ENCODE assay signal across 13 cellular contexts in the genomic region with DNA sequence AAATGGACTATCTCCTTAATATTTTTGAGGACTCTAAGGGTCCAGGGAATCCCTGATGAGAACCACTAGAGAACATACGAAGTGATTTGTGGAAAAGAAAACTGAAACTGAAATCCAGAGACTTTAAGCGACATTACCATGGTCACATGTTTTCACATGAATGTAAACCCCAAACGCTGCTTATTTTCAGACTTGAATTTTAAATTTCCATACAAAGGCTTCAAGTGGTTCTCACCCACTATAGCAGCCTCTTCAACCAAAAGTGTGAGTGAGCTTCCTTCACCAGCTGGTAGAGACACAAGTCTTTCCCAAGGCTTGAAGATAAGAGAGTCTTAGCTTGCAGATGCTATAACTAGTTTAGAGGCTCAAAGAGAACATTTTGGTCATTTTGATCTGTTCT.
DNase-seq lines count a peak whose midpoint lies in the region; ATAC-seq and TF ChIP-seq lines count a peak whose summit lies in the region.
"Had no signal": no experiment of that assay in that cellular context is flagged by ENCODE, and none has a peak within 500 bp of the region (broad histone marks: within the 10 kb centered on the region; RNA-seq: fewer than 3 reads in every experiment).

No MANE protein-coding gene starts in this region.

- intact Hi-C loops in lower leg skin (cut with DNase I; ENCODE audit: low total_unique reads) = no loop called here

- H3K9ac ChIP-seq in duodenal mucosa (ENCODE audit: low read depth in 1 of 2, low read length in 2 of 2) (no peak overlapping the region), subcutaneous abdominal adipose tissue (ENCODE audit: low read length in 5 of 5) (peak overlapping the region in 1 of 5 donors; percentile 53)

- H3K27ac ChIP-seq in duodenal mucosa (ENCODE audit: low read depth, low read length) (no peak overlapping the region), subcutaneous abdominal adipose tissue (ENCODE audit: low read depth, low read length) (no peak overlapping the region)
- H3K27ac ChIP-seq: prostate gland had no signal

- H3K27me3 ChIP-seq in duodenal mucosa (ENCODE audit: control insufficient read depth in 1 of 2, insufficient read depth in 2 of 2, low read length in 2 of 2) (no peaks in the 10 kb centered on the region), subcutaneous abdominal adipose tissue (ENCODE audit: control insufficient read depth in 5 of 5, insufficient read depth in 4 of 5, low read length in 5 of 5) (no peaks in the 10 kb centered on the region)

- no peaks in the 10 kb centered on the region for H3K27me3 Mint-ChIP-seq in activated naive CD8-positive, alpha-beta T cell treated with anti-CD3 and anti-CD28 coated beads, Interleukin-2, amount 10 ng/mL, durations not matched to agents 7 days and 5 days
- no peaks in the 10 kb centered on the region for H3K27me3 Mint-ChIP-seq in activated naive CD8-positive, alpha-beta T cell treated with anti-CD3 and anti-CD28 coated beads, Interleukin-2, amount 50 U/mL, for 24 hours
- H3K27me3 Mint-ChIP-seq: stimulated activated memory B cell treated with anti-CD40 and anti-IgM and Interleukin-4, amounts not matched to agents 10 μg/mL and 1 μg/mL and 100 μg/mL, for 72 hours had no signal

- H3K4me3 ChIP-seq in duodenal mucosa (ENCODE audit: low read depth in 1 of 2, low read length in 2 of 2) (peak overlapping the region; percentile 31 to 60), subcutaneous abdominal adipose tissue (ENCODE audit: low read depth in 1 of 5, low read length in 5 of 5) (peak overlapping the region in 3 of 5 donors; percentile 29 to 37 (median 30)), lower leg skin (ENCODE audit: low read depth, poor library complexity, severe bottlenecking) (no peak overlapping the region)
- H3K4me3 ChIP-seq: prostate gland had no signal

- peaks cover 0 to 8% of the 10 kb centered on the region in 2 donors for H3K4me1 ChIP-seq in duodenal mucosa (ENCODE audit: control insufficient read depth in 1 of 2, insufficient read depth in 2 of 2, low read length in 2 of 2)
- H3K4me1 ChIP-seq in subcutaneous abdominal adipose tissue (ENCODE audit: control insufficient read depth in 5 of 5, insufficient read depth in 5 of 5, low read length in 5 of 5) = peaks cover 0 to 20% (median 13%) of the 10 kb centered on the region in 5 donors
- H3K4me1 ChIP-seq: prostate gland had no signal

- 77 to 79% methylated on average over 3 of the region's 3 CpGs for WGBS in lower leg skin, 2 donors

- POLR2A ChIA-PET in activated naive CD8-positive, alpha-beta T cell treated with anti-CD3 and anti-CD28 coated beads, Interleukin-2, amount 10 ng/mL, durations not matched to agents 7 days and 5 days (lab: Charles Lee) = no interaction called here

- no peaks in the 10 kb centered on the region for H3K9me3 Mint-ChIP-seq in activated naive CD8-positive, alpha-beta T cell treated with anti-CD3 and anti-CD28 coated beads, Interleukin-2, amount 10 ng/mL, durations not matched to agents 7 days and 5 days
- H3K9me3 Mint-ChIP-seq in activated naive CD8-positive, alpha-beta T cell treated with anti-CD3 and anti-CD28 coated beads, Interleukin-2, amount 50 U/mL, for 24 hours = no peaks in the 10 kb centered on the region
- H3K9me3 Mint-ChIP-seq: stimulated activated memory B cell treated with anti-CD40 and anti-IgM and Interleukin-4, amounts not matched to agents 10 μg/mL and 1 μg/mL and 100 μg/mL, for 72 hours had no signal

- DNase-seq in activated naive CD8-positive, alpha-beta T cell treated with anti-CD3 and anti-CD28 coated beads, Interleukin-2, amount 10 ng/mL, durations not matched to agents 7 days and 5 days = no peak
- no peak for DNase-seq in activated naive CD8-positive, alpha-beta T cell treated with anti-CD3 and anti-CD28 coated beads, Interleukin-2, amount 50 U/mL, for 24 hours
- no peak for DNase-seq in COLO829 (ENCODE audit: low spot score)
- no peak for DNase-seq in lower leg skin (ENCODE audit: low spot score in 2 of 2)
- DNase-seq in NCI-H226 = no peak
- DNase-seq: anterior cingulate cortex; NCI-H2081; stimulated activated CD4-positive, alpha-beta T cell treated with anti-CD3 and anti-CD28 coated beads, Interleukin-2, amount 100 ng/mL, for 48 hours had no signal

- peak overlapping the region; percentile 5 for H3K27ac Mint-ChIP-seq in activated naive CD8-positive, alpha-beta T cell treated with anti-CD3 and anti-CD28 coated beads, Interleukin-2, amount 10 ng/mL, durations not matched to agents 7 days and 5 days
- no peak overlapping the region for H3K27ac Mint-ChIP-seq in activated naive CD8-positive, alpha-beta T cell treated with anti-CD3 and anti-CD28 coated beads, Interleukin-2, amount 50 U/mL, for 24 hours
- H3K27ac Mint-ChIP-seq: stimulated activated memory B cell treated with anti-CD40 and anti-IgM and Interleukin-4, amounts not matched to agents 10 μg/mL and 1 μg/mL and 100 μg/mL, for 72 hours had no signal

- no peak for TF ChIP-seq CTCF in lower leg skin (IDR thresholded peaks at IDR 0.05)

- H3K36me3 ChIP-seq in duodenal mucosa (ENCODE audit: control insufficient read depth in 1 of 2, insufficient read depth in 2 of 2, low read length in 2 of 2) = no peaks in the 10 kb centered on the region
- H3K36me3 ChIP-seq in subcutaneous abdominal adipose tissue (ENCODE audit: control insufficient read depth in 5 of 5, insufficient read depth in 5 of 5, low read length in 5 of 5) = no peaks in the 10 kb centered on the region
- H3K36me3 ChIP-seq: prostate gland had no signal

- peak; percentile 47 for ATAC-seq in activated naive CD8-positive, alpha-beta T cell treated with anti-CD3 and anti-CD28 coated beads, Interleukin-2, amount 10 ng/mL, durations not matched to agents 7 days and 5 days (ENCODE audit: low read depth)
- no peak for ATAC-seq in activated naive CD8-positive, alpha-beta T cell treated with anti-CD3 and anti-CD28 coated beads, Interleukin-2, amount 50 U/mL, for 24 hours
- peak; percentile 61 for ATAC-seq in HG02885 (IDR thresholded peaks at IDR 0.05; ENCODE audit: poor library complexity, unreplicated experiment)
- ATAC-seq: stimulated activated memory B cell treated with anti-CD40 and anti-IgM and Interleukin-4, amounts not matched to agents 10 μg/mL and 1 μg/mL and 100 μg/mL, for 72 hours had no signal

- peaks cover 23% of the 10 kb centered on the region for H3K4me1 Mint-ChIP-seq in activated naive CD8-positive, alpha-beta T cell treated with anti-CD3 and anti-CD28 coated beads, Interleukin-2, amount 10 ng/mL, durations not matched to agents 7 days and 5 days
- no peaks in the 10 kb centered on the region for H3K4me1 Mint-ChIP-seq in activated naive CD8-positive, alpha-beta T cell treated with anti-CD3 and anti-CD28 coated beads, Interleukin-2, amount 50 U/mL, for 24 hours
- H3K4me1 Mint-ChIP-seq: stimulated activated memory B cell treated with anti-CD40 and anti-IgM and Interleukin-4, amounts not matched to agents 10 μg/mL and 1 μg/mL and 100 μg/mL, for 72 hours had no signal

- no peaks in the 10 kb centered on the region for H3K9me3 ChIP-seq in duodenal mucosa (ENCODE audit: control insufficient read depth in 1 of 2, low read length in 2 of 2)
- no peaks in the 10 kb centered on the region for H3K9me3 ChIP-seq in subcutaneous abdominal adipose tissue (ENCODE audit: control insufficient read depth in 5 of 5, low read length in 5 of 5)
- H3K9me3 ChIP-seq: prostate gland had no signal

- H3K36me3 Mint-ChIP-seq in activated naive CD8-positive, alpha-beta T cell treated with anti-CD3 and anti-CD28 coated beads, Interleukin-2, amount 10 ng/mL, durations not matched to agents 7 days and 5 days = no peaks in the 10 kb centered on the region
- H3K36me3 Mint-ChIP-seq in activated naive CD8-positive, alpha-beta T cell treated with anti-CD3 and anti-CD28 coated beads, Interleukin-2, amount 50 U/mL, for 24 hours (ENCODE audit: low read depth) = no peaks in the 10 kb centered on the region
- H3K36me3 Mint-ChIP-seq: stimulated activated memory B cell treated with anti-CD40 and anti-IgM and Interleukin-4, amounts not matched to agents 10 μg/mL and 1 μg/mL and 100 μg/mL, for 72 hours had no signal

- no peak for TF ChIP-seq POLR2A in lower leg skin (IDR thresholded peaks at IDR 0.05)

- H3K4me3 Mint-ChIP-seq in activated naive CD8-positive, alpha-beta T cell treated with anti-CD3 and anti-CD28 coated beads, Interleukin-2, amount 10 ng/mL, durations not matched to agents 7 days and 5 days = no peak overlapping the region
- H3K4me3 Mint-ChIP-seq in activated naive CD8-positive, alpha-beta T cell treated with anti-CD3 and anti-CD28 coated beads, Interleukin-2, amount 50 U/mL, for 24 hours = no peak overlapping the region
- H3K4me3 Mint-ChIP-seq: stimulated activated memory B cell treated with anti-CD40 and anti-IgM and Interleukin-4, amounts not matched to agents 10 μg/mL and 1 μg/mL and 100 μg/mL, for 72 hours had no signal
